Comparison of ENCODE assay signal across 38 cellular contexts in the genomic region with DNA sequence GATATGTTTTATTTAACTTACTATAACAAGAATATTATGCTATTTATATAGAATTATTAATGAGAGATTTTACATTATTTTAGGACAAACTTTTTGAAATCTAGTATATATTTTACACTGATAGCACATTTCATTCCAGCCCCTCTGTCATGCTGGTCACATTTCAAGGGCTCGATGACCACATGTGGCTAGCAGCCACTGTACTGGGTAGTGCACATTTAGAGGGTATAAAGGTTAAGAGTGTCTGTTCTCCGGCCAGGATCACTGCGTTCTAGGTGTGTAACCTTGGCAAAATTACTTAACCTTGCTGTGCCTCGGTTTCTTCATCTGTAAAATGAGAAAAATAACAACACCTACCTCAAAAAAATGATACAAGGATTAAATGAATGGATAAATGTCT.
"Had no signal": no experiment of that assay in that cellular context is flagged by ENCODE, and none has a peak within 500 bp of the region (broad histone marks: within the 10 kb centered on the region; RNA-seq: fewer than 3 reads in every experiment).

No MANE protein-coding gene starts in this region.

- DNase-seq: activated effector memory CD4-positive, alpha-beta T cell treated with anti-CD3 and anti-CD28 coated beads, Interleukin-2, amount 50 U/mL, for 16 hours; activated effector memory CD4-positive, alpha-beta T cell treated with Interleukin-2 at 50 U/mL for 16 hours; activated gamma-delta T cell; activated gamma-delta T cell treated with Interleukin-2 at 50 U/mL for 16 hours; activated naive CD4-positive, alpha-beta T cell; activated naive CD4-positive, alpha-beta T cell treated with anti-CD3 and anti-CD28 coated beads for 36 hours; activated naive CD4-positive, alpha-beta T cell treated with anti-CD3 and anti-CD28 coated beads, Interleukin-2, amount 10 ng/mL, durations not matched to agents 7 days and 5 days; activated naive CD4-positive, alpha-beta T cell treated with anti-CD3 and anti-CD28 coated beads, Interleukin-2, amount 50 U/mL, for 16 hours; activated naive CD4-positive, alpha-beta T cell treated with Interleukin-2 at 50 U/mL for 16 hours; activated naive CD8-positive, alpha-beta T cell treated with anti-CD3 and anti-CD28 coated beads for 36 hours; activated naive CD8-positive, alpha-beta T cell treated with anti-CD3 and anti-CD28 coated beads, Interleukin-2, amount 10 ng/mL, durations not matched to agents 7 days and 5 days; activated naive CD8-positive, alpha-beta T cell treated with anti-CD3 and anti-CD28 coated beads, Interleukin-2, amount 50 U/mL, for 24 hours; activated T-cell treated with anti-CD3 and anti-CD28 coated beads, Interleukin-2, amount 50 U/mL, for 1 hour; activated T-cell treated with anti-CD3 and anti-CD28 coated beads, Interleukin-2, amount 50 U/mL, for 24 hours; activated T-cell treated with anti-CD3 and anti-CD28 coated beads, Interleukin-2, amount 50 U/mL, for 4 hours; activated T-cell treated with anti-CD3 and anti-CD28 coated beads, Interleukin-2, amount 50 U/mL, for 48 hours; activated T-cell treated with anti-CD3 and anti-CD28 coated beads, Interleukin-2, amount 50 U/mL, for 72 hours; adrenal gland; amniotic stem cell; amygdala; anterior cingulate cortex; aorta; body of pancreas; brain microvascular endothelial cell; caudate nucleus; central memory CD4-positive, alpha-beta T cell; cerebellar nuclear complex had no signal

- H3K4me3 Mint-ChIP-seq: activated naive CD4-positive, alpha-beta T cell treated with anti-CD3 and anti-CD28 coated beads for 36 hours; activated naive CD4-positive, alpha-beta T cell treated with anti-CD3 and anti-CD28 coated beads, Interleukin-2, amount 10 ng/mL, durations not matched to agents 7 days and 5 days; activated naive CD4-positive, alpha-beta T cell treated with anti-CD3 and anti-CD28 coated beads, Interleukin-2, amount 50 U/mL, for 24 hours; activated naive CD8-positive, alpha-beta T cell; activated naive CD8-positive, alpha-beta T cell treated with anti-CD3 and anti-CD28 coated beads for 36 hours; activated naive CD8-positive, alpha-beta T cell treated with anti-CD3 and anti-CD28 coated beads, Interleukin-2, amount 10 ng/mL, durations not matched to agents 7 days and 5 days; activated naive CD8-positive, alpha-beta T cell treated with anti-CD3 and anti-CD28 coated beads, Interleukin-2, amount 50 U/mL, for 24 hours; activated T-cell treated with anti-CD3 and anti-CD28 coated beads, Interleukin-2, amount 50 U/mL, for 24 hours; activated T-cell treated with anti-CD3 and anti-CD28 coated beads, Interleukin-2, amount 50 U/mL, for 4 hours; activated T-cell treated with anti-CD3 and anti-CD28 coated beads, Interleukin-2, amount 50 U/mL, for 72 hours; activated T-helper 1 cell treated with anti-CD3 and anti-CD28 coated beads, Interleukin-12 subunit alpha, Interleukin-12 subunit beta, Interleukin-2, Interleukin-4 antibody, amounts not matched to agents 30 ng/mL and 10 ng/mL and 1 ng/mL, durations not matched to agents 14 hours and 24 hours and 36 hours; activated T-helper 17 cell treated with anti-CD3 and anti-CD28 coated beads, Interleukin-2, amount 50 U/mL, for 72 hours; brain; central memory CD8-positive, alpha-beta T cell had no signal

- H3K4me1 ChIP-seq: adrenal gland, ascending aorta, body of pancreas, breast epithelium had no signal

- H3K9me3 ChIP-seq: adrenal gland, ascending aorta, body of pancreas, breast epithelium had no signal

- H3K36me3 Mint-ChIP-seq: activated naive CD4-positive, alpha-beta T cell treated with anti-CD3 and anti-CD28 coated beads, Interleukin-2, amount 10 ng/mL, durations not matched to agents 7 days and 5 days; activated naive CD4-positive, alpha-beta T cell treated with anti-CD3 and anti-CD28 coated beads, Interleukin-2, amount 50 U/mL, for 24 hours; activated naive CD4-positive, alpha-beta T cell treated with anti-CD3 and anti-CD28 coated beads, Interleukin-2, amount 50 U/mL, for 72 hours; activated naive CD8-positive, alpha-beta T cell; activated naive CD8-positive, alpha-beta T cell treated with anti-CD3 and anti-CD28 coated beads for 36 hours; activated naive CD8-positive, alpha-beta T cell treated with anti-CD3 and anti-CD28 coated beads, Interleukin-2, amount 10 ng/mL, durations not matched to agents 7 days and 5 days had no signal

- H3K27ac ChIP-seq: adrenal gland, ascending aorta, body of pancreas, brain microvascular endothelial cell, breast epithelium, cardiac muscle cell had no signal

- H3K36me3 ChIP-seq: adrenal gland, ascending aorta, brain microvascular endothelial cell, breast epithelium, cardiac muscle cell had no signal

- H3K27ac Mint-ChIP-seq: activated naive CD4-positive, alpha-beta T cell treated with anti-CD3 and anti-CD28 coated beads for 36 hours; activated naive CD4-positive, alpha-beta T cell treated with anti-CD3 and anti-CD28 coated beads, Interleukin-2, amount 10 ng/mL, durations not matched to agents 7 days and 5 days; activated naive CD4-positive, alpha-beta T cell treated with anti-CD3 and anti-CD28 coated beads, Interleukin-2, amount 50 U/mL, for 24 hours; activated naive CD4-positive, alpha-beta T cell treated with anti-CD3 and anti-CD28 coated beads, Interleukin-2, amount 50 U/mL, for 72 hours; activated naive CD8-positive, alpha-beta T cell; activated naive CD8-positive, alpha-beta T cell treated with anti-CD3 and anti-CD28 coated beads for 36 hours; activated naive CD8-positive, alpha-beta T cell treated with anti-CD3 and anti-CD28 coated beads, Interleukin-2, amount 10 ng/mL, durations not matched to agents 7 days and 5 days; activated naive CD8-positive, alpha-beta T cell treated with anti-CD3 and anti-CD28 coated beads, Interleukin-2, amount 50 U/mL, for 24 hours; activated T-cell treated with anti-CD3 and anti-CD28 coated beads, Interleukin-2, amount 50 U/mL, for 24 hours; activated T-cell treated with anti-CD3 and anti-CD28 coated beads, Interleukin-2, amount 50 U/mL, for 72 hours; activated T-helper 1 cell treated with anti-CD3 and anti-CD28 coated beads, Interleukin-12 subunit alpha, Interleukin-12 subunit beta, Interleukin-2, Interleukin-4 antibody, amounts not matched to agents 30 ng/mL and 10 ng/mL and 1 ng/mL, durations not matched to agents 14 hours and 24 hours and 36 hours; activated T-helper 17 cell treated with anti-CD3 and anti-CD28 coated beads, Interleukin-2, amount 50 U/mL, for 72 hours; activated T-helper 2 cell treated with anti-CD3 and anti-CD28 coated beads, Interferon-gamma antibody, Interleukin-2, Interleukin-4, amounts not matched to agents 10 μg/mL and 5 μg/mL and 100 μg/mL, durations not matched to agents 14 hours and 24 hours and 36 hours; brain had no signal

- H3K4me3 ChIP-seq: adrenal gland, ascending aorta, body of pancreas, breast epithelium, cardiac muscle cell had no signal

- H3K9me3 Mint-ChIP-seq: activated naive CD4-positive, alpha-beta T cell treated with anti-CD3 and anti-CD28 coated beads for 36 hours; activated naive CD4-positive, alpha-beta T cell treated with anti-CD3 and anti-CD28 coated beads, Interleukin-2, amount 10 ng/mL, durations not matched to agents 7 days and 5 days; activated naive CD4-positive, alpha-beta T cell treated with anti-CD3 and anti-CD28 coated beads, Interleukin-2, amount 50 U/mL, for 24 hours; activated naive CD8-positive, alpha-beta T cell treated with anti-CD3 and anti-CD28 coated beads for 36 hours; activated naive CD8-positive, alpha-beta T cell treated with anti-CD3 and anti-CD28 coated beads, Interleukin-2, amount 50 U/mL, for 24 hours; activated T-cell treated with anti-CD3 and anti-CD28 coated beads, Interleukin-2, amount 50 U/mL, for 24 hours; activated T-cell treated with anti-CD3 and anti-CD28 coated beads, Interleukin-2, amount 50 U/mL, for 4 hours; activated T-helper 1 cell treated with anti-CD3 and anti-CD28 coated beads, Interleukin-12 subunit alpha, Interleukin-12 subunit beta, Interleukin-2, Interleukin-4 antibody, amounts not matched to agents 30 ng/mL and 10 ng/mL and 1 ng/mL, durations not matched to agents 14 hours and 24 hours and 36 hours; activated T-helper 2 cell treated with anti-CD3 and anti-CD28 coated beads, Interferon-gamma antibody, Interleukin-2, Interleukin-4, amounts not matched to agents 10 μg/mL and 5 μg/mL and 100 μg/mL, durations not matched to agents 14 hours and 24 hours and 36 hours; central memory CD8-positive, alpha-beta T cell had no signal

- ATAC-seq: activated naive CD4-positive, alpha-beta T cell treated with anti-CD3 and anti-CD28 coated beads, Interleukin-2, amount 50 U/mL, for 72 hours; activated naive CD8-positive, alpha-beta T cell treated with anti-CD3 and anti-CD28 coated beads, Interleukin-2, amount 50 U/mL, for 24 hours; activated T-cell treated with anti-CD3 and anti-CD28 coated beads, Interleukin-2, amount 50 U/mL, for 4 hours; activated T-cell treated with anti-CD3 and anti-CD28 coated beads, Interleukin-2, amount 50 U/mL, for 72 hours; activated T-helper 17 cell treated with anti-CD3 and anti-CD28 coated beads, Interleukin-2, amount 50 U/mL, for 72 hours; body of pancreas had no signal

- H3K27me3 ChIP-seq: adrenal gland, ascending aorta, body of pancreas, brain microvascular endothelial cell, breast epithelium, cardiac muscle cell had no signal

- H3K4me1 Mint-ChIP-seq: activated naive CD4-positive, alpha-beta T cell treated with anti-CD3 and anti-CD28 coated beads, Interleukin-2, amount 10 ng/mL, durations not matched to agents 7 days and 5 days; activated naive CD4-positive, alpha-beta T cell treated with anti-CD3 and anti-CD28 coated beads, Interleukin-2, amount 50 U/mL, for 24 hours; activated naive CD8-positive, alpha-beta T cell treated with anti-CD3 and anti-CD28 coated beads for 36 hours; activated naive CD8-positive, alpha-beta T cell treated with anti-CD3 and anti-CD28 coated beads, Interleukin-2, amount 50 U/mL, for 24 hours; activated T-helper 17 cell treated with anti-CD3 and anti-CD28 coated beads, Interleukin-2, amount 50 U/mL, for 72 hours; central memory CD8-positive, alpha-beta T cell had no signal

- H3K27me3 Mint-ChIP-seq: activated naive CD8-positive, alpha-beta T cell treated with anti-CD3 and anti-CD28 coated beads, Interleukin-2, amount 50 U/mL, for 24 hours; brain had no signal
